1 cellular context compared by ENCODE assay signal in genomic region chr12:1839464-1839863, GRCh38.
TF ChIP-seq lines count a peak whose summit lies in the region.

No MANE protein-coding gene starts in this region.

TF ChIP-seq in HepG2, 621 proteins besides CTCF, POLR2A, EP300 and RAD21:
- TF ChIP-seq ZNF646 (CRISPR knock-in tag; IDR thresholded peaks at IDR 0.05), result no peak
